In the genomic region with DNA sequence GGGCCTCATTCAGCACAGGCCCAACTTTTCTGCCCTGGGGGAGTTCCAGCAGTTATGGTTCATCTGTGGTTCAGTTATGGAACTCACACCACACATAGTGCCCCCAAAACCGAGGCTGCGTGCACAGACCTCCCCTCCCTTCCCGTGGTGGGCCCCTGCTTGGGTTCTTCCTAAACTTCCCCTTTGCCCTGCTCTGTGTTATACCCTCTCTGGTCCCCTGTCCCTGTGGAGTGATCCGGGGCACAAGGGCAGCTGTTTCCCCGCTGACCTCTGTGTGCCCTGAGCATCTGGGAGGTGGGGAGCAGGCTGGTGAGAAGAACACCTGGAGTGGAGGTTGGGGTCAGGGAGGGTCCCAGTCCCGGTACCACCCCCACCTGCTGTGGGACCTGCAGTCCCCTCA, we compare ENCODE assay signal across 22 cellular contexts. TPM values are rescaled to one million over a fixed set of nuclear protein-coding genes. Genes with fewer than 3 reads are reported as not detected.
DNase-seq lines count a peak whose midpoint lies in the region; ATAC-seq and TF ChIP-seq lines count a peak whose summit lies in the region.
"Had no signal": no experiment of that assay in that cellular context is flagged by ENCODE, and none has a peak within 500 bp of the region (broad histone marks: within the 10 kb centered on the region; RNA-seq: fewer than 3 reads in every experiment).

No MANE protein-coding gene starts in this region.

- H3K27ac Mint-ChIP-seq in activated naive CD4-positive, alpha-beta T cell treated with anti-CD3 and anti-CD28 coated beads, Interleukin-2, amount 10 ng/mL, durations not matched to agents 7 days and 5 days: no peak overlapping the region

- CTCF ChIA-PET in activated naive CD4-positive, alpha-beta T cell treated with anti-CD3 and anti-CD28 coated beads, Interleukin-2, amount 10 ng/mL, durations not matched to agents 7 days and 5 days (lab: Charles Lee): no interaction called here

- H3K27me3 Mint-ChIP-seq in activated naive CD4-positive, alpha-beta T cell treated with anti-CD3 and anti-CD28 coated beads, Interleukin-2, amount 10 ng/mL, durations not matched to agents 7 days and 5 days: peaks cover 18% of the 10 kb centered on the region
- H3K27me3 Mint-ChIP-seq: CD4-positive, alpha-beta memory T cell had no signal

- H3K27ac ChIP-seq in cingulate gyrus (ENCODE audit: low read depth, low read length) (peak overlapping the region; percentile 83), gastroesophageal sphincter (peak overlapping the region in 3 of 4 donors; percentile 22 to 75 (median 68)), rectal smooth muscle tissue (ENCODE audit: low read depth, low read length) (peak overlapping the region; percentile 61), uterus (peak overlapping the region; percentile 62 to 91)

- 80% methylated on average over 2 of the region's 6 CpGs; no CpG with 5 or more reads in 1 of the 2 donors for WGBS in gastroesophageal sphincter (ENCODE audit: low coverage in 1 of 2), 2 donors

- TF ChIP-seq EP300 in gastroesophageal sphincter (IDR thresholded peaks at IDR 0.05): no peak

- H3K36me3 Mint-ChIP-seq in activated naive CD4-positive, alpha-beta T cell treated with anti-CD3 and anti-CD28 coated beads, Interleukin-2, amount 10 ng/mL, durations not matched to agents 7 days and 5 days: no peaks in the 10 kb centered on the region

- H3K4me1 Mint-ChIP-seq in activated naive CD4-positive, alpha-beta T cell treated with anti-CD3 and anti-CD28 coated beads, Interleukin-2, amount 10 ng/mL, durations not matched to agents 7 days and 5 days: peaks cover 9% of the 10 kb centered on the region

- DNase-seq in uterus (no peak), AML-193 (lab: John Stamatoyannopoulos, UW) (no peak), GOT3 (lab: John Stamatoyannopoulos, UW) (no peak)
- DNase-seq in activated naive CD4-positive, alpha-beta T cell treated with anti-CD3 and anti-CD28 coated beads, Interleukin-2, amount 10 ng/mL, durations not matched to agents 7 days and 5 days: no peak
- DNase-seq: BE2C; CD4-positive, alpha-beta memory T cell; DND-41; GDM1; GM23248; MV-4-11; NCI-H1436; NCI-H2029 treated with DMSO at 0.1 percent for 48 hours; NCI-H2171 treated with DMSO at 0.1 percent for 48 hours; NCI-H446 treated with DMSO at 0.1 percent for 48 hours; NCI-H748 treated with DMSO at 0.1 percent for 48 hours; OCI-M1 had no signal

- no peak for ATAC-seq in gastroesophageal sphincter
- ATAC-seq: GM12878, K562 had no signal

- peaks cover 0 to 60% (median 25%) of the 10 kb centered on the region in 3 donors for H3K4me1 ChIP-seq in gastroesophageal sphincter
- peaks cover 30% of the 10 kb centered on the region for H3K4me1 ChIP-seq in rectal smooth muscle tissue (ENCODE audit: control insufficient read depth, insufficient read depth, low read length)
- H3K4me1 ChIP-seq in uterus: peaks cover 0 to 13% of the 10 kb centered on the region in 2 donors
- H3K4me1 ChIP-seq: BE2C had no signal

- H3K9me3 ChIP-seq in gastroesophageal sphincter (no peaks in the 10 kb centered on the region), uterus (no peaks in the 10 kb centered on the region)
- H3K9me3 ChIP-seq: BE2C had no signal

- TF ChIP-seq POLR2A in gastroesophageal sphincter (IDR thresholded peaks at IDR 0.05) (no peak), uterus (IDR thresholded peaks at IDR 0.05) (no peak)

- TF ChIP-seq CTCF in gastroesophageal sphincter (IDR thresholded peaks at IDR 0.05) (no peak), uterus (IDR thresholded peaks at IDR 0.05) (no peak)

- H3K4me3 ChIP-seq in gastroesophageal sphincter (no peak overlapping the region), rectal smooth muscle tissue (ENCODE audit: low read length) (no peak overlapping the region), uterus (no peak overlapping the region)
- H3K4me3 ChIP-seq: GM12878, GM23248, K562 had no signal

- H3K27me3 ChIP-seq in gastroesophageal sphincter (no peaks in the 10 kb centered on the region), rectal smooth muscle tissue (ENCODE audit: control insufficient read depth, insufficient read depth, low read length) (no peaks in the 10 kb centered on the region), uterus (no peaks in the 10 kb centered on the region)
- H3K27me3 ChIP-seq: BE2C had no signal

- H3K36me3 ChIP-seq in gastroesophageal sphincter (peaks cover 0 to 9% of the 10 kb centered on the region in 2 donors), rectal smooth muscle tissue (ENCODE audit: control insufficient read depth, insufficient read depth, low read length) (no peaks in the 10 kb centered on the region), uterus (no peaks in the 10 kb centered on the region)
- H3K36me3 ChIP-seq: BE2C had no signal

- intact Hi-C loops in uterus (cut with DNase I; ENCODE audit: low total_unique reads): no loop called here

- H3K4me3 Mint-ChIP-seq in activated naive CD4-positive, alpha-beta T cell treated with anti-CD3 and anti-CD28 coated beads, Interleukin-2, amount 10 ng/mL, durations not matched to agents 7 days and 5 days: no peak overlapping the region
- H3K4me3 Mint-ChIP-seq: CD4-positive, alpha-beta memory T cell had no signal

- H3K9ac ChIP-seq in rectal smooth muscle tissue (ENCODE audit: low read length): no peak overlapping the region

- no peaks in the 10 kb centered on the region for H3K9me3 Mint-ChIP-seq in activated naive CD4-positive, alpha-beta T cell treated with anti-CD3 and anti-CD28 coated beads, Interleukin-2, amount 10 ng/mL, durations not matched to agents 7 days and 5 days
- H3K9me3 Mint-ChIP-seq: CD4-positive, alpha-beta memory T cell had no signal

RNA-seq across cellular contexts. Expression of gene HTRA1, which starts 39.4 kb away (rescaled TPM):
- 100 to 1,000 TPM; 107 to 137 (median 111) TPM for total RNA-seq in gastroesophageal sphincter
- total RNA-seq in uterus: 100 to 1,000 TPM in 3 of 4 donors, 10 to 100 TPM in 1; 98.3 to 153 (median 142) TPM
- total RNA-seq: GM12878 had no signal

RNA-seq across cellular contexts. Expression of gene ARMS2, which starts 46.3 kb away (rescaled TPM):
- total RNA-seq in gastroesophageal sphincter: not detected
- not detected for total RNA-seq in uterus
- total RNA-seq: CD4-positive, alpha-beta memory T cell; GM12878; GM23248; K562; RPMI7951 had no signal

RNA-seq across cellular contexts. Expression of gene DMBT1, which starts 59.8 kb away (rescaled TPM):
- total RNA-seq in gastroesophageal sphincter (1 to 10 TPM in 1 of 4 donors, under 1 TPM in 1, not detected in 2; 0.08 to 2.8 TPM), uterus (under 1 TPM in 3 of 4 donors, not detected in 1; under 0.01 to 0.21 (median 0.15) TPM)
- total RNA-seq: CD4-positive, alpha-beta memory T cell; GM23248 had no signal
